ENCODE assay signal across 12 cellular contexts in genomic region chr2:38097611-38098350, GRCh38. TPM values are rescaled to one million over a fixed set of nuclear protein-coding genes. Genes with fewer than 3 reads are reported as not detected.
A peak's percentile ranks its signal among the peaks of the same experiment; 100 is the strongest.
DNase-seq lines count a peak whose midpoint lies in the region; TF ChIP-seq lines count a peak whose summit lies in the region.
"Had no signal": no experiment of that assay in that cellular context is flagged by ENCODE, and none has a peak within 500 bp of the region (broad histone marks: within the 10 kb centered on the region; RNA-seq: fewer than 3 reads in every experiment).

No MANE protein-coding gene starts in this region.

- H3K4me1 ChIP-seq in breast epithelium (peaks cover 12 to 18% of the 10 kb centered on the region in 2 donors), mesendoderm (ENCODE audit: control insufficient read depth, low read depth, low read length) (peaks cover 26% of the 10 kb centered on the region), tibial nerve (peaks cover 0 to 52% (median 10%) of the 10 kb centered on the region in 4 donors), ascending aorta (peaks cover 0 to under 1% of the 10 kb centered on the region in 2 donors)

- no peaks in the 10 kb centered on the region for H3K79me2 ChIP-seq in mesendoderm (ENCODE audit: control insufficient read depth, insufficient read depth, low read length)

- H3K9me3 Mint-ChIP-seq in T-helper 2 cell treated with Interferon-gamma antibody and Interleukin-4, amounts not matched to agents 5 μg/mL and 100 μg/mL, for 36 hours, result no peaks in the 10 kb centered on the region

- no peaks in the 10 kb centered on the region for H3K36me3 ChIP-seq in breast epithelium
- no peaks in the 10 kb centered on the region for H3K36me3 ChIP-seq in mesendoderm (ENCODE audit: control insufficient read depth, insufficient read depth, low read length)
- no peaks in the 10 kb centered on the region for H3K36me3 ChIP-seq in tibial nerve
- no peaks in the 10 kb centered on the region for H3K36me3 ChIP-seq in ascending aorta

- no peak for TF ChIP-seq EP300 in tibial nerve (IDR thresholded peaks at IDR 0.05)

- intact Hi-C loops in breast epithelium (cut with DNase I; ENCODE audit: low total_unique reads), result no loop called here
- intact Hi-C loops in ascending aorta (cut with DNase I), result no loop called here

- peak overlapping the region; percentile 71 for H3K56ac ChIP-seq in mesendoderm (ENCODE audit: low read length)

- peak overlapping the region; percentile 62 to 86 for H3K27ac ChIP-seq in breast epithelium
- H3K27ac ChIP-seq in mesendoderm (ENCODE audit: low read depth, low read length), result no peak overlapping the region
- H3K27ac ChIP-seq in tibial nerve, result peak overlapping the region in 3 of 4 donors; percentile 40 to 82 (median 80)
- H3K27ac ChIP-seq in ascending aorta, result peak overlapping the region in 1 of 2 donors; percentile 5

- peak overlapping the region; percentile 91 for H4K5ac ChIP-seq in mesendoderm (ENCODE audit: low read length)

- H3K4me3 Mint-ChIP-seq in T-helper 2 cell treated with Interferon-gamma antibody and Interleukin-4, amounts not matched to agents 5 μg/mL and 100 μg/mL, for 36 hours, result peak overlapping the region; percentile 69

- peak overlapping the region; percentile 52 for H3K18ac ChIP-seq in mesendoderm (ENCODE audit: low read length)

- no peak for DNase-seq in T-helper 2 cell treated with Interferon-gamma antibody and Interleukin-4, amounts not matched to agents 5 μg/mL and 100 μg/mL, for 36 hours (ENCODE audit: low spot score)
- DNase-seq in T-helper 2 cell (no peak), breast epithelium (ENCODE audit: low spot score in 2 of 2) (no peak), mesendoderm (peak; percentile 31), tibial nerve (ENCODE audit: low spot score in 2 of 2) (no peak), ascending aorta (ENCODE audit: low spot score in 2 of 2) (no peak), GM19238 (ENCODE audit: insufficient read length, low spot score) (no peak)
- no peak for DNase-seq in activated CD4-positive, CD25-positive, alpha-beta regulatory T cell treated with anti-CD3 and anti-CD28 coated beads, Interleukin-2, amount 50 U/mL, for 72 hours
- DNase-seq: activated CD4-positive, CD25-positive, alpha-beta regulatory T cell; activated gamma-delta T cell; H7; NCI-H1436 had no signal

- H4K8ac ChIP-seq in mesendoderm (ENCODE audit: low read depth, low read length), result no peak overlapping the region

- peak overlapping the region; percentile 47 for H2AK5ac ChIP-seq in mesendoderm (ENCODE audit: low read length)

- peak overlapping the region; percentile 30 for H2BK5ac ChIP-seq in mesendoderm (ENCODE audit: low read length)

- H3K9ac ChIP-seq in mesendoderm (ENCODE audit: low read length), result peak overlapping the region; percentile 13

- H2BK15ac ChIP-seq in mesendoderm (replicated peaks; ENCODE audit: low read depth), result peak overlapping the region; percentile 42

- peak overlapping the region; percentile 84 for H2BK120ac ChIP-seq in mesendoderm (ENCODE audit: low read depth, low read length)

- no peaks in the 10 kb centered on the region for H3K36me3 Mint-ChIP-seq in T-helper 2 cell treated with Interferon-gamma antibody and Interleukin-4, amounts not matched to agents 5 μg/mL and 100 μg/mL, for 36 hours (ENCODE audit: low read depth)

- H3K4me3 ChIP-seq in breast epithelium, result peak overlapping the region; percentile 21 to 42 (median 34)
- H3K4me3 ChIP-seq in mesendoderm (ENCODE audit: low read length), result no peak overlapping the region
- peak overlapping the region in 3 of 4 donors; percentile 6 to 40 (median 21) for H3K4me3 ChIP-seq in tibial nerve
- H3K4me3 ChIP-seq in ascending aorta, result peak overlapping the region in 1 of 2 donors; percentile 39

- H3K27me3 ChIP-seq in breast epithelium (no peaks in the 10 kb centered on the region), mesendoderm (ENCODE audit: insufficient read depth, low read length, poor library complexity) (no peaks in the 10 kb centered on the region), tibial nerve (no peaks in the 10 kb centered on the region), ascending aorta (no peaks in the 10 kb centered on the region)

- peak overlapping the region; percentile 10 for H3K4ac ChIP-seq in mesendoderm (ENCODE audit: low read depth, low read length)

- H3K27me3 Mint-ChIP-seq in T-helper 2 cell treated with Interferon-gamma antibody and Interleukin-4, amounts not matched to agents 5 μg/mL and 100 μg/mL, for 36 hours (ENCODE audit: low read depth), result peaks cover 52% of the 10 kb centered on the region

- no peaks in the 10 kb centered on the region for H3K79me1 ChIP-seq in mesendoderm (ENCODE audit: low read length)

- peaks cover 44% of the 10 kb centered on the region for H3K4me1 Mint-ChIP-seq in T-helper 2 cell treated with Interferon-gamma antibody and Interleukin-4, amounts not matched to agents 5 μg/mL and 100 μg/mL, for 36 hours (ENCODE audit: low read depth)

- no peak for TF ChIP-seq CTCF in breast epithelium (IDR thresholded peaks at IDR 0.05)
- TF ChIP-seq CTCF in tibial nerve (IDR thresholded peaks at IDR 0.05), result no peak
- TF ChIP-seq CTCF in ascending aorta (IDR thresholded peaks at IDR 0.05), result no peak

- H3K4me2 ChIP-seq in mesendoderm (ENCODE audit: low read length), result no peak overlapping the region

- H3K9me3 ChIP-seq in breast epithelium (no peaks in the 10 kb centered on the region), tibial nerve (no peaks in the 10 kb centered on the region), ascending aorta (no peaks in the 10 kb centered on the region)

- no peak overlapping the region for H3K23ac ChIP-seq in mesendoderm (ENCODE audit: low read length)

- H3K27ac Mint-ChIP-seq in T-helper 2 cell treated with Interferon-gamma antibody and Interleukin-4, amounts not matched to agents 5 μg/mL and 100 μg/mL, for 36 hours, result peak overlapping the region; percentile 1

- no CpG with 5 or more reads among the region's 5 CpGs for WGBS in mesendoderm (ENCODE audit: extremely low coverage, insufficient coverage, low lambda C conversion rate)
- 25 to 32% methylated on average over 5 of the region's 5 CpGs for WGBS in tibial nerve, 2 donors

- TF ChIP-seq POLR2A in breast epithelium (IDR thresholded peaks at IDR 0.05) (no peak), tibial nerve (IDR thresholded peaks at IDR 0.05) (no peak)

RNA-seq across cellular contexts. Expression of gene CYP1B1, which starts 21.8 kb away (rescaled TPM):
- total RNA-seq in breast epithelium (100 to 1,000 TPM in 1 of 3 donors, 10 to 100 TPM in 2; 32.9 to 166 (median 39.0) TPM), tibial nerve (100 to 1,000 TPM; 170 to 321 (median 212) TPM), ascending aorta (148 TPM)
- polyA plus RNA-seq in mesendoderm (2013, experiment 1 of 2), result 35.6 TPM
- polyA plus RNA-seq in mesendoderm (2013, experiment 2 of 2), result 35.0 TPM
